ENCODE assay signal across 22 cellular contexts in the genomic region with DNA sequence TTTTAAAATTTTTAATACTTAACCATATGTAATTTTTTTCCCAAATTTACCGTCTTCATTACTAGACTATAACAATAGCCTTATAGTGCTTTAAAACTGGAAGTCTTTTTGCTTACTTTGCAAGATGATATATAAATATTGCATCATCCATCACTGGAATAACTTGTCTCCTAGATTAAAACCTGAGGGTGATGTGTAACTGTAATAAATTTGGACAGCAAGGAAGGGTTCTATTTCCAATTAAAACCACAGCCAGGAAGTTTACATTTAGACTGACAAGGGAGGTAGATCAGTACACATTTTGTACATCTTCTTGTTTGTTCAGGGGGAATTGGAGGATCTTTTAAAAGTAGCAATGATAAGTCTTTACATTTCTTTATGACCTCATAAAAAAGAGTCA. TPM values are rescaled to one million over a fixed set of nuclear protein-coding genes. Genes with fewer than 3 reads are reported as not detected.
"Had no signal": no experiment of that assay in that cellular context is flagged by ENCODE, and none has a peak within 500 bp of the region (broad histone marks: within the 10 kb centered on the region; RNA-seq: fewer than 3 reads in every experiment).

No MANE protein-coding gene starts in this region.

- H3K4me2 ChIP-seq: hepatocyte had no signal

- DNase-seq: activated CD4-positive, alpha-beta T cell treated with anti-CD3 and anti-CD28 coated beads for 1 hour; activated CD4-positive, alpha-beta T cell treated with anti-CD3 and anti-CD28 coated beads, Interleukin-2, amount 50 U/mL, for 48 hours; activated gamma-delta T cell treated with Interleukin-2 at 50 U/mL for 16 hours; activated T-cell treated with anti-CD3 and anti-CD28 coated beads for 4 hours; dermis blood vessel endothelial cell; effector memory CD4-positive, alpha-beta T cell; foreskin keratinocyte; left cardiac atrium; lower lobe of right lung; natural killer cell; stimulated activated CD4-positive, alpha-beta T cell treated with anti-CD3 and anti-CD28 coated beads, Interleukin-4, amount 100 ng/mL, for 4 hours; T-helper 2 cell; testis; WERI-Rb-1 had no signal

- H3K4me1 ChIP-seq: foreskin keratinocyte, lower lobe of right lung, parathyroid adenoma, testis had no signal

- H3K27me3 ChIP-seq: cardiac muscle cell, foreskin keratinocyte, hepatocyte, testis had no signal

- ATAC-seq: activated naive CD4-positive, alpha-beta T cell treated with anti-CD3 and anti-CD28 coated beads, Interleukin-2, amount 50 U/mL, for 72 hours; foreskin keratinocyte; left cardiac atrium; lower lobe of right lung; natural killer cell; sciatic nerve; stimulated activated memory B cell treated with anti-CD40 and anti-IgM and Interleukin-4, amounts not matched to agents 10 μg/mL and 1 μg/mL and 100 μg/mL, for 72 hours had no signal

- H3K9me3 ChIP-seq: lower lobe of right lung, testis had no signal

- H3K27ac ChIP-seq: cardiac muscle cell, foreskin keratinocyte, hepatocyte, lower lobe of right lung, parathyroid adenoma, testis, WERI-Rb-1 had no signal

- H3K4me3 ChIP-seq: cardiac muscle cell, hepatocyte, lower lobe of right lung, testis had no signal

- H3K36me3 ChIP-seq: cardiac muscle cell, lower lobe of right lung, WERI-Rb-1 had no signal

- H3K9ac ChIP-seq: parathyroid adenoma had no signal

- H2AFZ ChIP-seq: hepatocyte, parathyroid adenoma had no signal

RNA-seq across cellular contexts. Expression of a gene that starts 21.9 kb away (rescaled TPM):
- total RNA-seq: activated T-helper 1 cell treated with anti-CD3 and anti-CD28 coated beads, Interleukin-12 subunit alpha, Interleukin-12 subunit beta, Interleukin-2, Interleukin-4 antibody, amounts not matched to agents 30 ng/mL and 10 ng/mL and 1 ng/mL, durations not matched to agents 14 hours and 24 hours and 36 hours; endothelial cell of umbilical vein had no signal
- polyA plus RNA-seq: cardiac muscle cell, endothelial cell of umbilical vein had no signal
